In genomic region chr11:101745756-101746155, GRCh38 we compare ENCODE assay signal across 28 cellular contexts.
"Had no signal": no experiment of that assay in that cellular context is flagged by ENCODE, and none has a peak within 500 bp of the region (broad histone marks: within the 10 kb centered on the region; RNA-seq: fewer than 3 reads in every experiment).

No MANE protein-coding gene starts in this region.

- H3K9ac ChIP-seq: neural progenitor cell had no signal

- H3K4me3 ChIP-seq: left ventricle myocardium inferior, lung, neural progenitor cell, pancreas, prostate gland, skin epidermis, suprapubic skin, thoracic aorta, tibial artery, uterus had no signal

- ATAC-seq: natural killer cell; pancreas; right cardiac atrium; sciatic nerve; stimulated activated effector memory CD8-positive, alpha-beta T cell treated with anti-CD3 and anti-CD28 coated beads, Interleukin-12 subunit alpha, Interleukin-12 subunit beta, amount 100 ng/mL, for 72 hours had no signal

- H2AFZ ChIP-seq: neural progenitor cell had no signal

- H3K4me1 ChIP-seq: left ventricle myocardium inferior, prostate gland, tibial artery, uterus had no signal

- DNase-seq: islet precursor cell; left ventricle myocardium inferior; mesendoderm; naive B cell; natural killer cell; nephron progenitor cell; occipital lobe; pancreas; posterior cingulate gyrus; retina; right cardiac atrium; stimulated activated CD4-positive, alpha-beta T cell treated with anti-CD3 and anti-CD28 coated beads, Interleukin-12 subunit alpha, Interleukin-12 subunit beta, amount 100 ng/mL, for 4 hours; stimulated activated CD4-positive, alpha-beta T cell treated with anti-CD3 and anti-CD28 coated beads, Interleukin-15, amount 100 ng/mL, for 24 hours; stimulated activated CD4-positive, alpha-beta T cell treated with anti-CD3 and anti-CD28 coated beads, Interleukin-2, amount 100 ng/mL, for 24 hours; stimulated activated CD4-positive, alpha-beta T cell treated with anti-CD3 and anti-CD28 coated beads, Interleukin-4, amount 100 ng/mL, for 1 hour; stimulated activated naive CD4-positive, alpha-beta T cell; tibial artery; trophoblast cell; uterus had no signal

- H3K9me3 ChIP-seq: left ventricle myocardium inferior, neutrophil, pancreas, prostate gland, suprapubic skin, thoracic aorta, tibial artery, uterus had no signal

- H3K27ac ChIP-seq: left ventricle myocardium inferior, neural progenitor cell, neutrophil, pancreas, prostate gland, skin epidermis, suprapubic skin, thoracic aorta, tibial artery, uterus had no signal

- H3K36me3 ChIP-seq: left ventricle myocardium inferior, neural progenitor cell, neutrophil, pancreas, prostate gland, suprapubic skin, thoracic aorta, tibial artery, uterus had no signal

- H3K4me2 ChIP-seq: neural progenitor cell had no signal

- H3K27me3 ChIP-seq: neural progenitor cell, neutrophil, pancreas, suprapubic skin, tibial artery, uterus had no signal
